In the genomic region with DNA sequence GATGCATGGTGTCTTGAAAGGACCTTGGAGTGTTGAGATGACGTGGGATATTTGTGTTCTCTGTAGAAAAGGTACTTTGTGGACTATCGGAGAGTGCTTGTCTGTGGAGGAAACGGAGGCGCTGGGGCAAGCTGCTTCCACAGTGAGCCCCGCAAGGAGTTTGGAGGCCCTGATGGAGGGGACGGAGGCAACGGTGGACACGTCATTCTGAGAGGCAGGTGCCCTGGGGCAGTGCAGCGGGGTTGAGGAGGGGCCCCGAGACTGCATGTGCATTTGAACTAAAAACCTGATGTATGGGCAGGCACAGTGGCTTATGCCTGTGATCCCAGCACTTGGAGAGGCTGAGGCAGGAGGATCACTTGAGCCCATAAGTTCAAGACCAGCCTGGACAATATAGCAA, we compare ENCODE assay signal across 1 cellular context.
TF ChIP-seq lines count a peak whose summit lies in the region.

No MANE protein-coding gene starts in this region.

TF ChIP-seq in WTC11, 78 proteins besides CTCF, POLR2A, EP300 and RAD21 (continued from another document):
- TF ChIP-seq ZMAT4 (CRISPR knock-in tag; IDR thresholded peaks at IDR 0.05) (no peak), KAT7 (CRISPR knock-in tag; IDR thresholded peaks at IDR 0.05; ENCODE audit: borderline replicate concordance) (no peak)
- TF ChIP-seq, protein P1, sequence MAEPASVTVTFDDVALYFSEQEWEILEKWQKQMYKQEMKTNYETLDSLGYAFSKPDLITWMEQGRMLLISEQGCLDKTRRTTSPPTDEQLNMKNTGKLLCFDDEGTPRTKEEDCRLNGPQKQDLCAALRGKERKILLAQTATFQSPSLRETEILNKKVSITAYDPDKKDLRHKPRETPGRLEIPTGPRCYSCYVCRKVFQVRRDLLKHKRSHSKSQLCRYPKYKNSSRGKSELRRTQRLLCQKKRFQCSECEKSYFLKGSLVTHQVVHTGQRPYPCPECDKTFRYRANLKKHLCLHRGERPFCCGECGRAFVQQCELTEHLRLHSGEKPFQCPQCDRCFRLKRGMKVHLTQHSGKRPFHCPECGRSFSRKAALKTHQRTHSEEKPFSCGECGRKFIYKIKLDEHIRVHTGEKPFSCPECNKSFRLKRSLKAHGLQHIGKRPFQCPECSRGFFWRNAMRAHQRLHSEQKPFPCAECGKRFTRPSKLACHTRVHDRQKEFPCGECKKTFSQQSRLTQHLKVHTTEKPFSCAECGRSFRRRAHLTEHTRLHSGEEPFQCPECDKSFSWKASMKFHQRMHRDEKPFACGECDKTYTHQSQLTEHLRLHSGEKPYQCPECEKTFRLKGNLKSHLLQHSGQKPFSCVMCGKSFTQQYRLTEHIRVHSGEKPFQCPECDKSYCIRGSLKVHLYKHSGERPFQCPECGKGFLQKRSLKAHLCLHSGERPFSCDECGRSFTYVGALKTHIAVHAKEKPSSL (CRISPR knock-in tag; conservative IDR thresholded peaks at IDR 0.05): no peak
